ENCODE assay signal across 12 cellular contexts in the genomic region with DNA sequence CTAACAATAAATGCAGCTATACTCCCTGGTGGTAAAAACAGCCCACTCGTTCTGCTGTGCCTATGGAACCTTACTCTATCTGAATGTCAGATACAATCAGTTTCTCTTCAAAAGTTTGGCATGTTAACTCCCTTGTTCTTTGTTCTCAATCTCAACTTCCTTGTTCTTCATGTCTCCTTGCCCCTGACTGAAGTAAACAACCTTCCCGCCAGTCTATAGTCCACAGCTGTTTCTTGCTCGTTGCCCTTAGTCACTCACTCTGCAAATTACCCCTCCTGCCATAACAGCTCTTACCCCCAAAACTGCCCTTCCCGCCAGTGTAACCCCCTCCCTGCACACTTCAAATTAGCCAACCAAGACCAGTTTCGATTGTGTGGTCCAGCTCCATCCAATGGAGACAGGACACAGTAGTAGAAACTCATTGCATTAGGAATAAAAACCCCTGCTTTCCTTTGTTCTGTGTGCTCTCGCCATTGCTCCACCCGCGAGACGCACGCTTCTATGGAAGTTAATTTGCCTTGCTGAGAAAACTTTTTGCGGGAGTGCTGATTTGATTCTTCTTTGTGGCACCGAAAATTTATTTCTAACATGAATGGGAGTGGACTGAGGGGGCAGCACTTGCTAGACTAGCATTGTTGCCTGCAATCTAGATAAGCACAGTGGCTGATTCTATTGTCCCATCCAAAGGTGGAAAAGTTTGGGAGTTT. TPM values are rescaled to one million over a fixed set of nuclear protein-coding genes. Genes with fewer than 3 reads are reported as not detected.
"Had no signal": no experiment of that assay in that cellular context is flagged by ENCODE, and none has a peak within 500 bp of the region (broad histone marks: within the 10 kb centered on the region; RNA-seq: fewer than 3 reads in every experiment).

No MANE protein-coding gene starts in this region.

- H3K4me3 Mint-ChIP-seq: activated CD8-positive, alpha-beta T cell treated with anti-CD3 and anti-CD28 coated beads, Interleukin-2, amount 10 ng/mL, durations not matched to agents 7 days and 5 days had no signal

- DNase-seq: activated CD8-positive, alpha-beta memory T cell treated with anti-CD3 and anti-CD28 coated beads, Interleukin-2, amount 50 U/mL, for 48 hours; activated CD8-positive, alpha-beta T cell treated with anti-CD3 and anti-CD28 coated beads, Interleukin-2, amount 10 ng/mL, durations not matched to agents 7 days and 5 days; anterior cingulate cortex; hippocampal formation had no signal

- H3K27ac ChIP-seq: neutrophil, skin epidermis, tibial nerve had no signal

- ATAC-seq: activated CD8-positive, alpha-beta T cell treated with anti-CD3 and anti-CD28 coated beads, Interleukin-2, amount 10 ng/mL, durations not matched to agents 7 days and 5 days had no signal

- H3K4me3 ChIP-seq: skin epidermis, tibial nerve had no signal

- H3K9me3 ChIP-seq: neutrophil, tibial nerve had no signal

- H3K36me3 ChIP-seq: neutrophil, tibial nerve had no signal

- H3K27ac Mint-ChIP-seq: activated CD8-positive, alpha-beta T cell treated with anti-CD3 and anti-CD28 coated beads, Interleukin-2, amount 10 ng/mL, durations not matched to agents 7 days and 5 days; activated naive CD4-positive, alpha-beta T cell treated with anti-CD3 and anti-CD28 coated beads, Interleukin-2, amount 50 U/mL, for 72 hours had no signal

- H3K27me3 ChIP-seq: neutrophil had no signal

- H3K4me1 ChIP-seq: tibial nerve had no signal

RNA-seq across cellular contexts. Expression of a gene that starts 7.1 kb away (rescaled TPM):
- total RNA-seq: activated naive CD4-positive, alpha-beta T cell treated with anti-CD3 and anti-CD28 coated beads, Interleukin-2, amount 50 U/mL, for 72 hours; cerebellum; dermis microvascular lymphatic vessel endothelial cell; kidney epithelial cell; SK-MEL-5 had no signal

RNA-seq across cellular contexts. Expression of a gene that starts 28.1 kb away (rescaled TPM):
- total RNA-seq: dermis microvascular lymphatic vessel endothelial cell, kidney epithelial cell, SK-MEL-5 had no signal
